ENCODE assay signal across 1 cellular context in genomic region chrX:41350976-41351569, GRCh38.
A peak's percentile ranks its signal among the peaks of the same experiment; 100 is the strongest.
TF ChIP-seq lines count a peak whose summit lies in the region.

No MANE protein-coding gene starts in this region.

TF ChIP-seq in WTC11, 78 proteins besides CTCF, POLR2A, EP300 and RAD21 (continued from another document):
- TF ChIP-seq PREB (CRISPR knock-in tag; IDR thresholded peaks at IDR 0.05; ENCODE audit: borderline replicate concordance) (no peak), MXD4 (CRISPR knock-in tag; IDR thresholded peaks at IDR 0.05; ENCODE audit: borderline replicate concordance) (no peak), KAT7 (CRISPR knock-in tag; IDR thresholded peaks at IDR 0.05; ENCODE audit: borderline replicate concordance) (no peak), NR3C1 (CRISPR knock-in tag; conservative IDR thresholded peaks at IDR 0.05; ENCODE audit: low read depth) (no peak), FOXK1 (CRISPR knock-in tag; IDR thresholded peaks at IDR 0.05) (no peak), E2F5 (CRISPR knock-in tag; IDR thresholded peaks at IDR 0.05) (no peak), ZNF121 (CRISPR knock-in tag; IDR thresholded peaks at IDR 0.05) (no peak), ZNF671 (CRISPR knock-in tag; IDR thresholded peaks at IDR 0.05) (peak; percentile 67; the same call in 1 of the 2 replicates), ATF3 (CRISPR knock-in tag; conservative IDR thresholded peaks at IDR 0.05) (no peak), SMAD3 (CRISPR knock-in tag; IDR thresholded peaks at IDR 0.05; ENCODE audit: borderline replicate concordance) (no peak)
- TF ChIP-seq, protein P1, sequence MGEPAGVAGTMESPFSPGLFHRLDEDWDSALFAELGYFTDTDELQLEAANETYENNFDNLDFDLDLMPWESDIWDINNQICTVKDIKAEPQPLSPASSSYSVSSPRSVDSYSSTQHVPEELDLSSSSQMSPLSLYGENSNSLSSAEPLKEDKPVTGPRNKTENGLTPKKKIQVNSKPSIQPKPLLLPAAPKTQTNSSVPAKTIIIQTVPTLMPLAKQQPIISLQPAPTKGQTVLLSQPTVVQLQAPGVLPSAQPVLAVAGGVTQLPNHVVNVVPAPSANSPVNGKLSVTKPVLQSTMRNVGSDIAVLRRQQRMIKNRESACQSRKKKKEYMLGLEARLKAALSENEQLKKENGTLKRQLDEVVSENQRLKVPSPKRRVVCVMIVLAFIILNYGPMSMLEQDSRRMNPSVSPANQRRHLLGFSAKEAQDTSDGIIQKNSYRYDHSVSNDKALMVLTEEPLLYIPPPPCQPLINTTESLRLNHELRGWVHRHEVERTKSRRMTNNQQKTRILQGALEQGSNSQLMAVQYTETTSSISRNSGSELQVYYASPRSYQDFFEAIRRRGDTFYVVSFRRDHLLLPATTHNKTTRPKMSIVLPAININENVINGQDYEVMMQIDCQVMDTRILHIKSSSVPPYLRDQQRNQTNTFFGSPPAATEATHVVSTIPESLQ (CRISPR knock-in tag; IDR thresholded peaks at IDR 0.05) = no peak
- TF ChIP-seq, protein P2, sequence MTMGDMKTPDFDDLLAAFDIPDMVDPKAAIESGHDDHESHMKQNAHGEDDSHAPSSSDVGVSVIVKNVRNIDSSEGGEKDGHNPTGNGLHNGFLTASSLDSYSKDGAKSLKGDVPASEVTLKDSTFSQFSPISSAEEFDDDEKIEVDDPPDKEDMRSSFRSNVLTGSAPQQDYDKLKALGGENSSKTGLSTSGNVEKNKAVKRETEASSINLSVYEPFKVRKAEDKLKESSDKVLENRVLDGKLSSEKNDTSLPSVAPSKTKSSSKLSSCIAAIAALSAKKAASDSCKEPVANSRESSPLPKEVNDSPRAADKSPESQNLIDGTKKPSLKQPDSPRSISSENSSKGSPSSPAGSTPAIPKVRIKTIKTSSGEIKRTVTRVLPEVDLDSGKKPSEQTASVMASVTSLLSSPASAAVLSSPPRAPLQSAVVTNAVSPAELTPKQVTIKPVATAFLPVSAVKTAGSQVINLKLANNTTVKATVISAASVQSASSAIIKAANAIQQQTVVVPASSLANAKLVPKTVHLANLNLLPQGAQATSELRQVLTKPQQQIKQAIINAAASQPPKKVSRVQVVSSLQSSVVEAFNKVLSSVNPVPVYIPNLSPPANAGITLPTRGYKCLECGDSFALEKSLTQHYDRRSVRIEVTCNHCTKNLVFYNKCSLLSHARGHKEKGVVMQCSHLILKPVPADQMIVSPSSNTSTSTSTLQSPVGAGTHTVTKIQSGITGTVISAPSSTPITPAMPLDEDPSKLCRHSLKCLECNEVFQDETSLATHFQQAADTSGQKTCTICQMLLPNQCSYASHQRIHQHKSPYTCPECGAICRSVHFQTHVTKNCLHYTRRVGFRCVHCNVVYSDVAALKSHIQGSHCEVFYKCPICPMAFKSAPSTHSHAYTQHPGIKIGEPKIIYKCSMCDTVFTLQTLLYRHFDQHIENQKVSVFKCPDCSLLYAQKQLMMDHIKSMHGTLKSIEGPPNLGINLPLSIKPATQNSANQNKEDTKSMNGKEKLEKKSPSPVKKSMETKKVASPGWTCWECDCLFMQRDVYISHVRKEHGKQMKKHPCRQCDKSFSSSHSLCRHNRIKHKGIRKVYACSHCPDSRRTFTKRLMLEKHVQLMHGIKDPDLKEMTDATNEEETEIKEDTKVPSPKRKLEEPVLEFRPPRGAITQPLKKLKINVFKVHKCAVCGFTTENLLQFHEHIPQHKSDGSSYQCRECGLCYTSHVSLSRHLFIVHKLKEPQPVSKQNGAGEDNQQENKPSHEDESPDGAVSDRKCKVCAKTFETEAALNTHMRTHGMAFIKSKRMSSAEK (CRISPR knock-in tag; IDR thresholded peaks at IDR 0.05; ENCODE audit: borderline replicate concordance) = no peak; the same call in 1 of the 2 replicates
- TF ChIP-seq, protein P3, sequence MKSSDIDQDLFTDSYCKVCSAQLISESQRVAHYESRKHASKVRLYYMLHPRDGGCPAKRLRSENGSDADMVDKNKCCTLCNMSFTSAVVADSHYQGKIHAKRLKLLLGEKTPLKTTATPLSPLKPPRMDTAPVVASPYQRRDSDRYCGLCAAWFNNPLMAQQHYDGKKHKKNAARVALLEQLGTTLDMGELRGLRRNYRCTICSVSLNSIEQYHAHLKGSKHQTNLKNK (CRISPR knock-in tag; IDR thresholded peaks at IDR 0.05) = no peak; the same call in 1 of the 2 replicates
- TF ChIP-seq, protein P4, sequence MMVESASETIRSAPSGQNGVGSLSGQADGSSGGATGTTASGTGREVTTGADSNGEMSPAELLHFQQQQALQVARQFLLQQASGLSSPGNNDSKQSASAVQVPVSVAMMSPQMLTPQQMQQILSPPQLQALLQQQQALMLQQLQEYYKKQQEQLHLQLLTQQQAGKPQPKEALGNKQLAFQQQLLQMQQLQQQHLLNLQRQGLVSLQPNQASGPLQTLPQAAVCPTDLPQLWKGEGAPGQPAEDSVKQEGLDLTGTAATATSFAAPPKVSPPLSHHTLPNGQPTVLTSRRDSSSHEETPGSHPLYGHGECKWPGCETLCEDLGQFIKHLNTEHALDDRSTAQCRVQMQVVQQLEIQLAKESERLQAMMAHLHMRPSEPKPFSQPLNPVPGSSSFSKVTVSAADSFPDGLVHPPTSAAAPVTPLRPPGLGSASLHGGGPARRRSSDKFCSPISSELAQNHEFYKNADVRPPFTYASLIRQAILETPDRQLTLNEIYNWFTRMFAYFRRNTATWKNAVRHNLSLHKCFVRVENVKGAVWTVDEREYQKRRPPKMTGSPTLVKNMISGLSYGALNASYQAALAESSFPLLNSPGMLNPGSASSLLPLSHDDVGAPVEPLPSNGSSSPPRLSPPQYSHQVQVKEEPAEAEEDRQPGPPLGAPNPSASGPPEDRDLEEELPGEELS (CRISPR knock-in tag; IDR thresholded peaks at IDR 0.05) = no peak
